In genomic region chr1:30705673-30706072, GRCh38 we compare ENCODE assay signal across 27 cellular contexts. TPM values are rescaled to one million over a fixed set of nuclear protein-coding genes. Genes with fewer than 3 reads are reported as not detected.
"Had no signal": no experiment of that assay in that cellular context is flagged by ENCODE, and none has a peak within 500 bp of the region (broad histone marks: within the 10 kb centered on the region; RNA-seq: fewer than 3 reads in every experiment).

No MANE protein-coding gene starts in this region.

- H3K9me3 Mint-ChIP-seq: activated CD8-positive, alpha-beta T cell treated with anti-CD3 and anti-CD28 coated beads for 36 hours; activated naive CD4-positive, alpha-beta T cell treated with anti-CD3 and anti-CD28 coated beads, Interleukin-2, amount 10 ng/mL, durations not matched to agents 7 days and 5 days; activated naive CD8-positive, alpha-beta T cell treated with anti-CD3 and anti-CD28 coated beads for 36 hours; activated T-cell treated with anti-CD3 and anti-CD28 coated beads, Interleukin-2, amount 50 U/mL, for 72 hours; activated T-helper 2 cell treated with anti-CD3 and anti-CD28 coated beads, Interferon-gamma antibody, Interleukin-2, Interleukin-4, amounts not matched to agents 10 μg/mL and 5 μg/mL and 100 μg/mL, durations not matched to agents 14 hours and 24 hours and 36 hours; T-helper 2 cell treated with Interferon-gamma antibody and Interleukin-4, amounts not matched to agents 5 μg/mL and 100 μg/mL, for 36 hours had no signal

- H3K36me3 Mint-ChIP-seq: activated naive CD4-positive, alpha-beta T cell treated with anti-CD3 and anti-CD28 coated beads, Interleukin-2, amount 10 ng/mL, durations not matched to agents 7 days and 5 days; activated naive CD8-positive, alpha-beta T cell treated with anti-CD3 and anti-CD28 coated beads for 36 hours had no signal

- ATAC-seq: activated CD4-positive, CD25-positive, alpha-beta regulatory T cell treated with anti-CD3 and anti-CD28 coated beads, Interleukin-2, amount 50 U/mL, for 24 hours; activated CD8-positive, alpha-beta T cell treated with anti-CD3 and anti-CD28 coated beads for 36 hours; activated T-cell treated with anti-CD3 and anti-CD28 coated beads, Interleukin-2, amount 50 U/mL, for 72 hours; K562; SK-N-SH treated with all-trans-retinoic acid at 6 μM for 48 hours had no signal

- H3K4me3 ChIP-seq: cardiac muscle cell, K562, SJSA1 had no signal

- H3K4me1 Mint-ChIP-seq: activated naive CD4-positive, alpha-beta T cell treated with anti-CD3 and anti-CD28 coated beads, Interleukin-2, amount 10 ng/mL, durations not matched to agents 7 days and 5 days; activated naive CD8-positive, alpha-beta T cell treated with anti-CD3 and anti-CD28 coated beads for 36 hours had no signal

- H3K36me3 ChIP-seq: brain microvascular endothelial cell, cardiac muscle cell, SJSA1 had no signal

- H3K9me3 ChIP-seq: SJSA1 had no signal

- H3K27ac Mint-ChIP-seq: activated CD8-positive, alpha-beta T cell treated with anti-CD3 and anti-CD28 coated beads for 36 hours; activated naive CD4-positive, alpha-beta T cell treated with anti-CD3 and anti-CD28 coated beads, Interleukin-2, amount 10 ng/mL, durations not matched to agents 7 days and 5 days; activated naive CD8-positive, alpha-beta T cell treated with anti-CD3 and anti-CD28 coated beads for 36 hours; activated T-cell treated with anti-CD3 and anti-CD28 coated beads, Interleukin-2, amount 50 U/mL, for 72 hours; activated T-helper 2 cell treated with anti-CD3 and anti-CD28 coated beads, Interferon-gamma antibody, Interleukin-2, Interleukin-4, amounts not matched to agents 10 μg/mL and 5 μg/mL and 100 μg/mL, durations not matched to agents 14 hours and 24 hours and 36 hours; T-helper 2 cell treated with Interferon-gamma antibody and Interleukin-4, amounts not matched to agents 5 μg/mL and 100 μg/mL, for 36 hours had no signal

- FAIRE-seq: K562, RCC 7860 had no signal

- H3K4me3 Mint-ChIP-seq: activated CD8-positive, alpha-beta T cell treated with anti-CD3 and anti-CD28 coated beads for 36 hours; activated naive CD4-positive, alpha-beta T cell treated with anti-CD3 and anti-CD28 coated beads, Interleukin-2, amount 10 ng/mL, durations not matched to agents 7 days and 5 days; activated naive CD8-positive, alpha-beta T cell treated with anti-CD3 and anti-CD28 coated beads for 36 hours; activated T-cell treated with anti-CD3 and anti-CD28 coated beads, Interleukin-2, amount 50 U/mL, for 72 hours; T-helper 2 cell treated with Interferon-gamma antibody and Interleukin-4, amounts not matched to agents 5 μg/mL and 100 μg/mL, for 36 hours had no signal

- DNase-seq: activated CD4-positive, alpha-beta T cell treated with anti-CD3 and anti-CD28 coated beads for 4 hours; activated CD8-positive, alpha-beta memory T cell treated with anti-CD3 and anti-CD28 coated beads, Interleukin-2, amount 50 U/mL, for 4 hours; activated CD8-positive, alpha-beta T cell treated with anti-CD3 and anti-CD28 coated beads for 36 hours; activated gamma-delta T cell treated with Interleukin-2 at 50 U/mL for 16 hours; activated naive CD4-positive, alpha-beta T cell treated with anti-CD3 and anti-CD28 coated beads, Interleukin-2, amount 10 ng/mL, durations not matched to agents 7 days and 5 days; activated naive CD8-positive, alpha-beta T cell treated with anti-CD3 and anti-CD28 coated beads for 36 hours; activated T-cell treated with anti-CD3 and anti-CD28 coated beads, Interleukin-2, amount 50 U/mL, for 72 hours; brain microvascular endothelial cell; Karpas-422; MM.1S; NCI-H1436; NCI-H1694 treated with DMSO at 0.1 percent for 48 hours; NCI-H2227 treated with DMSO at 0.1 percent for 48 hours; NCI-H446 treated with DMSO at 0.1 percent for 48 hours; NCI-H526 treated with DMSO at 0.1 percent for 48 hours; NK-92 treated with Interleukin-12 subunit alpha and Interleukin-12 subunit beta, amount 100 ng/mL, for 24 hours; PC-3; SW 1271 had no signal

- H3K27me3 ChIP-seq: cardiac muscle cell had no signal

- H3K27ac ChIP-seq: brain microvascular endothelial cell, cardiac muscle cell, SJSA1 had no signal

RNA-seq across cellular contexts. Expression of gene MATN1, which starts 17.7 kb away (rescaled TPM):
- total RNA-seq: PC-3; T-helper 1 cell treated with Interleukin-12 subunit alpha and Interleukin-12 subunit beta and Interleukin-4 antibody, amounts not matched to agents 30 ng/mL and 1 ng/mL, for 36 hours had no signal

RNA-seq across cellular contexts. Expression of gene LAPTM5, which starts 51.9 kb away (rescaled TPM):
- total RNA-seq: PC-3, SJSA1 had no signal
